ENCODE assay signal across 29 cellular contexts in genomic region chr6:132811276-132811675, GRCh38. TPM values are rescaled to one million over a fixed set of nuclear protein-coding genes. Genes with fewer than 3 reads are reported as not detected.
DNase-seq lines count a peak whose midpoint lies in the region; ATAC-seq and TF ChIP-seq lines count a peak whose summit lies in the region.
"Had no signal": no experiment of that assay in that cellular context is flagged by ENCODE, and none has a peak within 500 bp of the region (broad histone marks: within the 10 kb centered on the region; RNA-seq: fewer than 3 reads in every experiment).

No MANE protein-coding gene starts in this region.

- no peak overlapping the region for H3K4me3 ChIP-seq in choroid plexus epithelial cell (ENCODE audit: low read depth, low read length)
- H3K4me3 ChIP-seq in parathyroid adenoma (ENCODE audit: low read depth, low read length) = no peak overlapping the region
- H3K4me3 ChIP-seq in spleen = no peak overlapping the region
- H3K4me3 ChIP-seq: esophagus squamous epithelium, ovary, PC-9, uterus had no signal

- CTCF ChIA-PET in activated CD4-positive, alpha-beta memory T cell treated with anti-CD3 and anti-CD28 coated beads, Interleukin-2, amount 10 ng/mL, durations not matched to agents 7 days and 5 days (lab: Charles Lee) = interaction anchor here (1.7 to 7.3 kb wide), 2 partner anchors 8 to 12 kb away, joined by 4 to 83 read pairs; partner anchors contain the start of gene SLC18B1

- peak overlapping the region; percentile 26 for H2AFZ ChIP-seq in parathyroid adenoma
- H2AFZ ChIP-seq: PC-9 had no signal

- peaks cover 23% of the 10 kb centered on the region for H3K36me3 Mint-ChIP-seq in activated CD4-positive, alpha-beta memory T cell treated with anti-CD3 and anti-CD28 coated beads, Interleukin-2, amount 10 ng/mL, durations not matched to agents 7 days and 5 days (ENCODE audit: low read depth)
- H3K36me3 Mint-ChIP-seq: immature natural killer cell had no signal

- TF ChIP-seq POLR2A in spleen (IDR thresholded peaks at IDR 0.05) = no peak

- H3K27me3 Mint-ChIP-seq in activated CD4-positive, alpha-beta memory T cell treated with anti-CD3 and anti-CD28 coated beads, Interleukin-2, amount 10 ng/mL, durations not matched to agents 7 days and 5 days = peaks cover 21% of the 10 kb centered on the region
- H3K27me3 Mint-ChIP-seq: activated naive CD8-positive, alpha-beta T cell treated with anti-CD3 and anti-CD28 coated beads, Interleukin-2, amount 50 U/mL, for 24 hours; stimulated activated naive CD8-positive, alpha-beta T cell treated with anti-CD3 and anti-CD28 coated beads, Interleukin-15, amount 100 ng/mL, for 72 hours had no signal

- H3K4me1 ChIP-seq in parathyroid adenoma (peaks cover 5% of the 10 kb centered on the region), spleen (peaks cover 14 to 28% (median 23%) of the 10 kb centered on the region in 6 donors)

- intact Hi-C loops in spleen (cut with DNase I; ENCODE audit: low total_unique reads) = no loop called here

- no peaks in the 10 kb centered on the region for H3K9me3 Mint-ChIP-seq in activated CD4-positive, alpha-beta memory T cell treated with anti-CD3 and anti-CD28 coated beads, Interleukin-2, amount 10 ng/mL, durations not matched to agents 7 days and 5 days
- H3K9me3 Mint-ChIP-seq: activated naive CD8-positive, alpha-beta T cell treated with anti-CD3 and anti-CD28 coated beads, Interleukin-2, amount 50 U/mL, for 24 hours; activated T-cell treated with anti-CD3 and anti-CD28 coated beads, Interleukin-2, amount 50 U/mL, for 72 hours; stimulated activated naive CD8-positive, alpha-beta T cell treated with anti-CD3 and anti-CD28 coated beads, Interleukin-15, amount 100 ng/mL, for 72 hours; T-helper 1 cell treated with Interleukin-12 subunit alpha and Interleukin-12 subunit beta and Interleukin-4 antibody, amounts not matched to agents 30 μg/mL and 1 μg/mL, for 36 hours had no signal

- H3K9ac ChIP-seq in parathyroid adenoma = no peak overlapping the region

- H3K36me3 ChIP-seq in parathyroid adenoma (ENCODE audit: control insufficient read depth, insufficient read depth, low read length) (no peaks in the 10 kb centered on the region), spleen (peaks cover 0 to 13% (median 4%) of the 10 kb centered on the region in 6 donors)
- H3K36me3 ChIP-seq: ovary, uterus had no signal

- H3K9me3 ChIP-seq in parathyroid adenoma (ENCODE audit: control insufficient read depth, low read length) = no peaks in the 10 kb centered on the region
- peaks cover 0 to 1% (median 0%) of the 10 kb centered on the region in 8 donors for H3K9me3 ChIP-seq in spleen
- H3K9me3 ChIP-seq: esophagus squamous epithelium, uterus had no signal

- H3K27ac ChIP-seq in parathyroid adenoma (no peak overlapping the region), spleen (no peak overlapping the region)

- POLR2A ChIA-PET in activated CD4-positive, alpha-beta memory T cell treated with anti-CD3 and anti-CD28 coated beads, Interleukin-2, amount 10 ng/mL, durations not matched to agents 7 days and 5 days (lab: Charles Lee) = interaction anchor here (1.4 to 8.0 kb wide), 2 partner anchors 10 to 23 kb away, joined by 3 to 155 read pairs; partner anchors contain the start of gene SLC18B1

- TF ChIP-seq CTCF in choroid plexus epithelial cell (conservative IDR thresholded peaks at IDR 0.05; ENCODE audit: low read depth, low read length) (no peak), parathyroid adenoma (IDR thresholded peaks at IDR 0.05) (no peak), spleen (IDR thresholded peaks at IDR 0.05 in 8 of 11, conservative IDR thresholded peaks at IDR 0.05 in 3 of 11) (no peak)

- no peak overlapping the region for H3K4me3 Mint-ChIP-seq in activated CD4-positive, alpha-beta memory T cell treated with anti-CD3 and anti-CD28 coated beads, Interleukin-2, amount 10 ng/mL, durations not matched to agents 7 days and 5 days
- H3K4me3 Mint-ChIP-seq: activated naive CD8-positive, alpha-beta T cell treated with anti-CD3 and anti-CD28 coated beads, Interleukin-2, amount 50 U/mL, for 24 hours; nephron progenitor cell; stimulated activated naive CD8-positive, alpha-beta T cell treated with anti-CD3 and anti-CD28 coated beads, Interleukin-15, amount 100 ng/mL, for 72 hours; T-helper 1 cell treated with Interleukin-12 subunit alpha and Interleukin-12 subunit beta and Interleukin-4 antibody, amounts not matched to agents 30 μg/mL and 1 μg/mL, for 36 hours had no signal

- H3K4me2 ChIP-seq in parathyroid adenoma (ENCODE audit: low read length) = no peak overlapping the region

- 80 to 96% (median 86%) methylated on average over 3 of the region's 3 CpGs for WGBS in spleen, 5 donors

- no peaks in the 10 kb centered on the region for H3K27me3 ChIP-seq in parathyroid adenoma (ENCODE audit: control insufficient read depth, insufficient read depth, low read length)
- H3K27me3 ChIP-seq in spleen (replicated peaks in 1 of 7) = no peaks in the 10 kb centered on the region
- H3K27me3 ChIP-seq: esophagus squamous epithelium, ovary, uterus had no signal

- no peak overlapping the region for H3K27ac Mint-ChIP-seq in activated CD4-positive, alpha-beta memory T cell treated with anti-CD3 and anti-CD28 coated beads, Interleukin-2, amount 10 ng/mL, durations not matched to agents 7 days and 5 days
- H3K27ac Mint-ChIP-seq: activated naive CD8-positive, alpha-beta T cell treated with anti-CD3 and anti-CD28 coated beads, Interleukin-2, amount 50 U/mL, for 24 hours; activated T-cell treated with anti-CD3 and anti-CD28 coated beads, Interleukin-2, amount 50 U/mL, for 72 hours; nephron progenitor cell; stimulated activated naive CD8-positive, alpha-beta T cell treated with anti-CD3 and anti-CD28 coated beads, Interleukin-15, amount 100 ng/mL, for 72 hours had no signal

- peaks cover 13% of the 10 kb centered on the region for H3K79me2 ChIP-seq in parathyroid adenoma

- H3K4me1 Mint-ChIP-seq in activated CD4-positive, alpha-beta memory T cell treated with anti-CD3 and anti-CD28 coated beads, Interleukin-2, amount 10 ng/mL, durations not matched to agents 7 days and 5 days = peaks cover 23% of the 10 kb centered on the region

- no peak for ATAC-seq in HG03571 (IDR thresholded peaks at IDR 0.05; ENCODE audit: unreplicated experiment)
- ATAC-seq: activated naive CD8-positive, alpha-beta T cell treated with anti-CD3 and anti-CD28 coated beads, Interleukin-2, amount 50 U/mL, for 24 hours; activated T-cell treated with anti-CD3 and anti-CD28 coated beads, Interleukin-2, amount 50 U/mL, for 72 hours; left colon; Right ventricle myocardium inferior; SK-N-SH treated with all-trans-retinoic acid at 6 μM for 48 hours; stimulated activated naive CD8-positive, alpha-beta T cell treated with anti-CD3 and anti-CD28 coated beads, Interleukin-15, amount 100 ng/mL, for 72 hours had no signal

- DNase-seq in EH (ENCODE audit: low read depth) = peak; percentile 34
- DNase-seq in NCI-H226 = peak; percentile 78
- peak; percentile 92 for DNase-seq in choroid plexus epithelial cell (ENCODE audit: low read depth)
- DNase-seq in spleen = no peak
- no peak for DNase-seq in activated CD4-positive, alpha-beta memory T cell treated with anti-CD3 and anti-CD28 coated beads, Interleukin-2, amount 10 ng/mL, durations not matched to agents 7 days and 5 days
- no peak for DNase-seq in DMS 273 treated with DMSO at 0.1 percent for 48 hours (lab: John Stamatoyannopoulos, UW)
- DNase-seq: activated CD4-positive, alpha-beta T cell treated with anti-CD3 and anti-CD28 coated beads, Interleukin-2, amount 50 U/mL, for 48 hours; activated CD4-positive, CD25-positive, alpha-beta regulatory T cell treated with anti-CD3 and anti-CD28 coated beads, Interleukin-2, amount 50 U/mL, for 72 hours; activated naive CD8-positive, alpha-beta T cell treated with anti-CD3 and anti-CD28 coated beads, Interleukin-2, amount 50 U/mL, for 24 hours; activated T-cell treated with anti-CD3 and anti-CD28 coated beads, Interleukin-2, amount 50 U/mL, for 72 hours; esophagus squamous epithelium; immature natural killer cell; left colon; NCI-H1105; NCI-H187 treated with DMSO at 0.1 percent for 48 hours; NCI-H526; nephron progenitor cell; ovary; PC-9; retina; stimulated activated naive CD8-positive, alpha-beta T cell treated with anti-CD3 and anti-CD28 coated beads, Interleukin-15, amount 100 ng/mL, for 72 hours; uterus had no signal

RNA-seq across cellular contexts. Expression of gene RPS12, which starts 3.1 kb away (rescaled TPM):
- total RNA-seq in spleen = 1,000 to 10,000 TPM; 1,001 to 1,609 (median 1,342) TPM
- polyA plus RNA-seq in spleen = 1,000 to 10,000 TPM; 3,955 to 4,556 (median 4,295) TPM
- total RNA-seq in activated CD4-positive, alpha-beta memory T cell treated with anti-CD3 and anti-CD28 coated beads, Interleukin-2, amount 10 ng/mL, durations not matched to agents 7 days and 5 days = 1,000 to 10,000 TPM; 1,199 to 1,203 TPM

RNA-seq across cellular contexts. Expression of gene SLC18B1, which starts 12.8 kb away (rescaled TPM):
- total RNA-seq in spleen = 10 to 100 TPM in 4 of 7 donors, 1 to 10 TPM in 3; 6.0 to 19.1 (median 11.2) TPM
- 10 to 100 TPM in 2 of 3 donors, 1 to 10 TPM in 1; 6.2 to 15.0 (median 12.0) TPM for polyA plus RNA-seq in spleen
- total RNA-seq in activated CD4-positive, alpha-beta memory T cell treated with anti-CD3 and anti-CD28 coated beads, Interleukin-2, amount 10 ng/mL, durations not matched to agents 7 days and 5 days = 1 to 10 TPM; 7.2 to 7.7 TPM

RNA-seq across cellular contexts. Expression of gene VNN2, which starts 53.6 kb away (rescaled TPM):
- total RNA-seq in spleen = 100 to 1,000 TPM in 5 of 7 donors, 10 to 100 TPM in 2; 65.9 to 349 (median 173) TPM
- 10 to 100 TPM; 15.4 to 37.1 (median 26.0) TPM for polyA plus RNA-seq in spleen
- 1 to 10 TPM; 5.3 to 6.1 TPM for total RNA-seq in activated CD4-positive, alpha-beta memory T cell treated with anti-CD3 and anti-CD28 coated beads, Interleukin-2, amount 10 ng/mL, durations not matched to agents 7 days and 5 days
- total RNA-seq: A673, chondrocyte had no signal

Comparison
In these comparisons a context has a peak if more than half of its experiments do, and no peak if none do; other contexts are left out.
1. DNase-seq: peak in EH (single experiment), NCI-H226 (single experiment) and choroid plexus epithelial cell (single experiment); none in spleen (single experiment), activated CD4-positive, alpha-beta memory T cell treated with anti-CD3 and anti-CD28 coated beads, Interleukin-2, amount 10 ng/mL, durations not matched to agents 7 days and 5 days (single experiment) and DMS 273 treated with DMSO at 0.1 percent for 48 hours (single experiment).
2. RNA of gene VNN2, which starts 53.6 kb away (total RNA-seq): 65.9 to 349 TPM in spleen; 5.3 to 6.1 TPM in activated CD4-positive, alpha-beta memory T cell treated with anti-CD3 and anti-CD28 coated beads, Interleukin-2, amount 10 ng/mL, durations not matched to agents 7 days and 5 days; every median in the first group is over 4 times any median in the second.